26 cellular contexts compared by ENCODE assay signal in genomic region chr15:39323157-39323556, GRCh38.
DNase-seq lines count a peak whose midpoint lies in the region; ATAC-seq, FAIRE-seq and TF ChIP-seq lines count a peak whose summit lies in the region.
"Had no signal": no experiment of that assay in that cellular context is flagged by ENCODE, and none has a peak within 500 bp of the region (broad histone marks: within the 10 kb centered on the region; RNA-seq: fewer than 3 reads in every experiment).

No MANE protein-coding gene starts in this region.

- no peaks in the 10 kb centered on the region for H3K27me3 ChIP-seq in pancreas
- no peaks in the 10 kb centered on the region for H3K27me3 ChIP-seq in tibial artery
- H3K27me3 ChIP-seq in CD8-positive, alpha-beta memory T cell (ENCODE audit: insufficient read depth, low read length, poor library complexity, severe bottlenecking): no peaks in the 10 kb centered on the region
- H3K27me3 ChIP-seq in GM23248 (replicated peaks; ENCODE audit: insufficient read depth): no peaks in the 10 kb centered on the region
- H3K27me3 ChIP-seq: BLaER1 treated with 17β-estradiol and CSF1 and Interleukin-3, amounts not matched to agents 10 nM and 100 nM had no signal

- CTCF ChIA-PET in WTC11 (lab: Charles Lee): no interaction called here
- CTCF ChIA-PET in CD8-positive, alpha-beta memory T cell (lab: Charles Lee): no interaction called here

- no peak overlapping the region for H3K4me3 Mint-ChIP-seq in WTC11
- H3K4me3 Mint-ChIP-seq in CD8-positive, alpha-beta memory T cell: no peak overlapping the region
- H3K4me3 Mint-ChIP-seq: B cell; CD4-positive, alpha-beta T cell; CD8-positive, alpha-beta T cell had no signal

- no peak overlapping the region for H3K27ac Mint-ChIP-seq in WTC11
- H3K27ac Mint-ChIP-seq in CD8-positive, alpha-beta memory T cell: no peak overlapping the region
- H3K27ac Mint-ChIP-seq: B cell; CD4-positive, alpha-beta T cell; CD8-positive, alpha-beta T cell had no signal

- H3K79me2 ChIP-seq in GM23248 (ENCODE audit: insufficient read depth): no peaks in the 10 kb centered on the region

- DNase-seq in WTC11 (ENCODE audit: low spot score): no peak
- no peak for DNase-seq in kidney
- DNase-seq in pancreas: no peak
- DNase-seq in tibial artery: no peak
- DNase-seq in CD8-positive, alpha-beta memory T cell: no peak
- DNase-seq in GM23248: no peak
- DNase-seq: 8988T; AML-193; CD4-positive, alpha-beta T cell; CD8-positive, alpha-beta T cell; COR-L47; DMS 273 treated with DMSO at 0.1 percent for 48 hours; DMS153; DMS53; DMS79; DND-41; EL; GF-D8 had no signal

- no peaks in the 10 kb centered on the region; the same call in 1 of the 2 replicates for H3F3A ChIP-seq in GM23248 (ENCODE audit: insufficient read depth)

- H3K4me2 ChIP-seq in GM23248 (ENCODE audit: unreplicated experiment): no peak overlapping the region
- H3K4me2 ChIP-seq: A549; BLaER1 treated with 17β-estradiol and CSF1 and Interleukin-3, amounts not matched to agents 10 nM and 100 nM had no signal

- no peak overlapping the region for H3K9ac ChIP-seq in kidney (ENCODE audit: low read length in 2 of 2)
- no peak overlapping the region for H3K9ac ChIP-seq in GM23248
- H3K9ac ChIP-seq: BLaER1 treated with 17β-estradiol and CSF1 and Interleukin-3, amounts not matched to agents 10 nM and 100 nM had no signal

- FAIRE-seq in G401.6 (lab: Jason Lieb, UNC) (peak; percentile 37), kidney (lab: Jason Lieb, UNC) (peak; percentile 72), pancreas (lab: Jason Lieb, UNC) (peak; percentile 23)
- FAIRE-seq: A549, GM12891, GM18507 had no signal

- no peaks in the 10 kb centered on the region for H3K4me1 Mint-ChIP-seq in WTC11
- H3K4me1 Mint-ChIP-seq in CD8-positive, alpha-beta memory T cell: no peaks in the 10 kb centered on the region
- H3K4me1 Mint-ChIP-seq: B cell had no signal

- TF ChIP-seq CTCF in WTC11 (IDR thresholded peaks at IDR 0.05) (no peak), kidney (IDR thresholded peaks at IDR 0.05; ENCODE audit: borderline replicate concordance, extremely low read depth, insufficient read depth) (no peak), pancreas (IDR thresholded peaks at IDR 0.05) (no peak), tibial artery (IDR thresholded peaks at IDR 0.05) (no peak)

- peaks cover 16% of the 10 kb centered on the region for H3K36me3 Mint-ChIP-seq in WTC11
- H3K36me3 Mint-ChIP-seq in CD8-positive, alpha-beta memory T cell: peaks cover 0 to 4% (median 0%) of the 10 kb centered on the region in 3 donors
- H3K36me3 Mint-ChIP-seq: CD8-positive, alpha-beta T cell had no signal

- ATAC-seq in WTC11 (no peak), pancreas (no peak), GM18505 (IDR thresholded peaks at IDR 0.05; ENCODE audit: unreplicated experiment) (no peak)
- ATAC-seq: A549; CD8-positive, alpha-beta T cell had no signal

- POLR2A ChIA-PET in WTC11 (lab: Charles Lee): no interaction called here
- POLR2A ChIA-PET in CD8-positive, alpha-beta memory T cell (lab: Charles Lee): no interaction called here

- H3K36me3 ChIP-seq in kidney (ENCODE audit: control insufficient read depth in 1 of 2, insufficient read depth in 2 of 2, low read length in 2 of 2) (no peaks in the 10 kb centered on the region), pancreas (no peaks in the 10 kb centered on the region), tibial artery (no peaks in the 10 kb centered on the region), GM23248 (ENCODE audit: low read depth) (no peaks in the 10 kb centered on the region)
- no peaks in the 10 kb centered on the region for H3K36me3 ChIP-seq in CD8-positive, alpha-beta memory T cell (ENCODE audit: insufficient read depth, low read length)
- H3K36me3 ChIP-seq: BLaER1 treated with 17β-estradiol and CSF1 and Interleukin-3, amounts not matched to agents 10 nM and 100 nM had no signal

- no peaks in the 10 kb centered on the region for H3K27me3 Mint-ChIP-seq in WTC11 (ENCODE audit: low read depth)
- peaks cover 5 to 39% of the 10 kb centered on the region in 2 donors for H3K27me3 Mint-ChIP-seq in CD8-positive, alpha-beta memory T cell

- no peaks in the 10 kb centered on the region for H4K20me1 ChIP-seq in GM23248 (ENCODE audit: insufficient read depth)
- H4K20me1 ChIP-seq: BLaER1 treated with 17β-estradiol and CSF1 and Interleukin-3, amounts not matched to agents 10 nM and 100 nM had no signal

- peaks cover 18% of the 10 kb centered on the region for H3K9me3 Mint-ChIP-seq in WTC11
- peaks cover 0 to 13% (median 11%) of the 10 kb centered on the region in 5 donors for H3K9me3 Mint-ChIP-seq in CD8-positive, alpha-beta memory T cell

- in situ Hi-C loops in GM23248 (cut with MboI): no loop called here

- no peaks in the 10 kb centered on the region for H3K4me1 ChIP-seq in kidney (ENCODE audit: control insufficient read depth in 1 of 2, insufficient read depth in 1 of 2, low read depth in 1 of 2, low read length in 2 of 2)
- H3K4me1 ChIP-seq in pancreas: no peaks in the 10 kb centered on the region
- H3K4me1 ChIP-seq in tibial artery: peaks cover 0 to under 1% (median 0%) of the 10 kb centered on the region in 4 donors
- H3K4me1 ChIP-seq in CD8-positive, alpha-beta memory T cell (ENCODE audit: insufficient read depth, low read length): no peaks in the 10 kb centered on the region
- peaks cover 6% of the 10 kb centered on the region; the same call in 1 of the 2 replicates for H3K4me1 ChIP-seq in GM23248 (ENCODE audit: insufficient read depth)
- H3K4me1 ChIP-seq: A549 had no signal

- peaks cover 0 to 11% of the 10 kb centered on the region in 2 donors for H3K9me3 ChIP-seq in kidney (ENCODE audit: control insufficient read depth in 1 of 2, low read length in 2 of 2)
- H3K9me3 ChIP-seq in pancreas: no peaks in the 10 kb centered on the region
- H3K9me3 ChIP-seq in tibial artery: peaks cover 0 to 11% (median 0%) of the 10 kb centered on the region in 3 donors
- H3K9me3 ChIP-seq in CD8-positive, alpha-beta memory T cell (ENCODE audit: low read length): no peaks in the 10 kb centered on the region
- no peaks in the 10 kb centered on the region for H3K9me3 ChIP-seq in GM23248 (ENCODE audit: low read depth)

- intact Hi-C loops in kidney (cut with DNase I): no loop called here
- intact Hi-C loops in pancreas (cut with DNase I): no loop called here
- intact Hi-C loops in tibial artery (cut with DNase I; ENCODE audit: low total_unique reads): no loop called here

- no peak for TF ChIP-seq POLR2A in GM18505 (IDR thresholded peaks at IDR 0.05; ENCODE audit: borderline replicate concordance, extremely low read depth, insufficient read depth, insufficient read length)

- H3K4me3 ChIP-seq in kidney (ENCODE audit: low read length in 2 of 2) (no peak overlapping the region), pancreas (no peak overlapping the region), tibial artery (no peak overlapping the region), GM23248 (no peak overlapping the region)
- no peak overlapping the region for H3K4me3 ChIP-seq in CD8-positive, alpha-beta memory T cell (ENCODE audit: low read length)
- H3K4me3 ChIP-seq: A549; BLaER1 treated with 17β-estradiol and CSF1 and Interleukin-3, amounts not matched to agents 10 nM and 100 nM had no signal

- no peaks in the 10 kb centered on the region for H3K9me2 ChIP-seq in GM23248 (ENCODE audit: insufficient read depth)

- no peak overlapping the region for H2AFZ ChIP-seq in GM23248

- no peak overlapping the region for H3K27ac ChIP-seq in kidney (ENCODE audit: low read depth in 2 of 2, low read length in 2 of 2)
- H3K27ac ChIP-seq in pancreas: no peak overlapping the region
- no peak overlapping the region for H3K27ac ChIP-seq in tibial artery
- no peak overlapping the region for H3K27ac ChIP-seq in CD8-positive, alpha-beta memory T cell (ENCODE audit: low read depth, low read length)
- no peak overlapping the region for H3K27ac ChIP-seq in GM23248
- H3K27ac ChIP-seq: A549; BLaER1 treated with 17β-estradiol and CSF1 and Interleukin-3, amounts not matched to agents 10 nM and 100 nM; C4-2B had no signal

TF ChIP-seq in WTC11, 78 proteins besides CTCF, POLR2A, EP300 and RAD21:
- no peak for TF ChIP-seq STAT6 (CRISPR knock-in tag; conservative IDR thresholded peaks at IDR 0.05; ENCODE audit: low read depth)
- TF ChIP-seq ZNF121 (CRISPR knock-in tag; IDR thresholded peaks at IDR 0.05): no peak
- no peak for TF ChIP-seq ATF3 (CRISPR knock-in tag; conservative IDR thresholded peaks at IDR 0.05)
- no peak for TF ChIP-seq ETV6 (CRISPR knock-in tag; IDR thresholded peaks at IDR 0.05)
- no peak for TF ChIP-seq CREB1 (CRISPR knock-in tag; IDR thresholded peaks at IDR 0.05)
- peak; percentile 96 for TF ChIP-seq HMGA2 (CRISPR knock-in tag; IDR thresholded peaks at IDR 0.05)
- no peak for TF ChIP-seq NFATC4 (CRISPR knock-in tag; IDR thresholded peaks at IDR 0.05)
TF ChIP-seq in WTC11: peak in this region for 1.
